ENCODE assay signal across 9 cellular contexts in genomic region chr14:21069388-21070082, GRCh38. TPM values are rescaled to one million over a fixed set of nuclear protein-coding genes. Genes with fewer than 3 reads are reported as not detected.
DNase-seq lines count a peak whose midpoint lies in the region; ATAC-seq and TF ChIP-seq lines count a peak whose summit lies in the region.
"Had no signal": no experiment of that assay in that cellular context is flagged by ENCODE, and none has a peak within 500 bp of the region (broad histone marks: within the 10 kb centered on the region; RNA-seq: fewer than 3 reads in every experiment).

No MANE protein-coding gene starts in this region.

- no peaks in the 10 kb centered on the region for H3K9me3 ChIP-seq in HEK293 (ENCODE audit: control insufficient read depth, insufficient read depth, low read depth, low read length)
- no peaks in the 10 kb centered on the region for H3K9me3 ChIP-seq in WERI-Rb-1 (ENCODE audit: severe bottlenecking)

- H3K27me3 Mint-ChIP-seq in natural killer cell treated with Interleukin-12 subunit alpha and Interleukin-12 subunit beta and Interleukin-15 and Interleukin-18, amount 100 ng/mL, for 72 hours = peaks cover 58 to 67% of the 10 kb centered on the region in 2 donors

- no peaks in the 10 kb centered on the region for H3K36me3 Mint-ChIP-seq in natural killer cell treated with Interleukin-12 subunit alpha and Interleukin-12 subunit beta and Interleukin-15 and Interleukin-18, amount 100 ng/mL, for 72 hours

- CTCF ChIA-PET in HEK293 (lab: Yijun Ruan, JAX) = interaction anchor here (0.6 to 5.0 kb wide), 12 partner anchors 13 to 135 kb away, joined by 3 to 131 read pairs (median 38); partner anchors contain the start of gene TMEM253

- peak overlapping the region; percentile 96 for H3K4me3 ChIP-seq in AG09309 (ENCODE audit: control insufficient read depth, low read depth, low read length)
- peak overlapping the region; percentile 79 for H3K4me3 ChIP-seq in HEK293 (ENCODE audit: low read depth, low read length)
- H3K4me3 ChIP-seq in WERI-Rb-1 (ENCODE audit: low read depth, low read length) = peak overlapping the region; percentile 74

- H3K4me1 Mint-ChIP-seq in natural killer cell treated with Interleukin-12 subunit alpha and Interleukin-12 subunit beta and Interleukin-15 and Interleukin-18, amount 100 ng/mL, for 72 hours (ENCODE audit: low read depth in 2 of 2) = peaks cover 25 to 36% of the 10 kb centered on the region in 2 donors

- ATAC-seq in natural killer cell treated with Interleukin-12 subunit alpha and Interleukin-12 subunit beta and Interleukin-15 and Interleukin-18, amount 100 ng/mL, for 72 hours = no peak
- ATAC-seq in GM19023 (IDR thresholded peaks at IDR 0.05; ENCODE audit: unreplicated experiment) = no peak

- TF ChIP-seq CTCF in AG09309 (IDR thresholded peaks at IDR 0.05; ENCODE audit: control insufficient read depth, insufficient read depth, low read depth, low read length, missing control alignments) (no peak), HEK293 (tag by site-specific recombination; IDR thresholded peaks at IDR 0.05) (no peak), WERI-Rb-1 (IDR thresholded peaks at IDR 0.05; ENCODE audit: low read depth, low read length) (no peak)

- H3K27ac ChIP-seq in HEK293 (ENCODE audit: extremely low read depth, low read depth, low read length) (peak overlapping the region; percentile 53; the same call in 1 of the 2 replicates), WERI-Rb-1 (peak overlapping the region; percentile 83)

- H3K4me3 Mint-ChIP-seq in natural killer cell treated with Interleukin-12 subunit alpha and Interleukin-12 subunit beta and Interleukin-15 and Interleukin-18, amount 100 ng/mL, for 72 hours = peak overlapping the region; percentile 70

- POLR2A ChIA-PET in HEK293 (lab: Yijun Ruan, JAX) = interaction anchor here (1.3 to 3.7 kb wide), 5 partner anchors 17 to 35 kb away, joined by 3 to 71 read pairs (median 18); partner anchors contain the start of gene ZNF219

- DNase-seq in AG09309 (ENCODE audit: low read depth) = no peak
- peak; percentile 35 for DNase-seq in WERI-Rb-1
- DNase-seq in fibroblast of peridontal ligament (ENCODE audit: extremely low read depth) = peak; percentile 40
- DNase-seq in natural killer cell treated with Interleukin-12 subunit alpha and Interleukin-12 subunit beta and Interleukin-15 and Interleukin-18, amount 100 ng/mL, for 72 hours (ENCODE audit: low spot score) = peak; percentile 50
- DNase-seq in SW 1271 (lab: John Stamatoyannopoulos, UW) = no peak
- no peak for DNase-seq in NCI-H128 (lab: John Stamatoyannopoulos, UW; ENCODE audit: unreplicated experiment)

- H3K36me3 ChIP-seq in HEK293 (ENCODE audit: control insufficient read depth in 2 of 2, insufficient read depth in 1 of 2, low read length in 2 of 2) = peaks cover 0 to 17% of the 10 kb centered on the region in 2 experiments; a peak in 1 of 3 replicates
- peaks cover 11% of the 10 kb centered on the region for H3K36me3 ChIP-seq in WERI-Rb-1

- H3K27ac Mint-ChIP-seq in natural killer cell treated with Interleukin-12 subunit alpha and Interleukin-12 subunit beta and Interleukin-15 and Interleukin-18, amount 100 ng/mL, for 72 hours = no peak overlapping the region

- no peaks in the 10 kb centered on the region for H3K27me3 ChIP-seq in WERI-Rb-1 (ENCODE audit: insufficient read depth, low read depth, severe bottlenecking)

- peaks cover 16% of the 10 kb centered on the region for H3K4me1 ChIP-seq in HEK293 (ENCODE audit: control insufficient read depth, insufficient read depth, low read length)

- no peaks in the 10 kb centered on the region for H3K9me3 Mint-ChIP-seq in natural killer cell treated with Interleukin-12 subunit alpha and Interleukin-12 subunit beta and Interleukin-15 and Interleukin-18, amount 100 ng/mL, for 72 hours

TF ChIP-seq in HEK293, 187 proteins besides CTCF, POLR2A, EP300 and RAD21 (continues in another document):
- TF ChIP-seq REST (tag by site-specific recombination; IDR thresholded peaks at IDR 0.05) = no peak
- TF ChIP-seq PBX3 (CRISPR knock-in tag; IDR thresholded peaks at IDR 0.05) = no peak
- no peak for TF ChIP-seq ZNF324 (tag by site-specific recombination; IDR thresholded peaks at IDR 0.05)
- no peak for TF ChIP-seq ZNF843 (tag by site-specific recombination; IDR thresholded peaks at IDR 0.05)
- no peak for TF ChIP-seq ZNF514 (tag by site-specific recombination; IDR thresholded peaks at IDR 0.05)
- no peak for TF ChIP-seq ZNF23 (tag by site-specific recombination; IDR thresholded peaks at IDR 0.05; ENCODE audit: borderline replicate concordance)
- no peak for TF ChIP-seq ZFP3 (tag by site-specific recombination; IDR thresholded peaks at IDR 0.05; ENCODE audit: low read depth)
- peak; percentile 37 for TF ChIP-seq ZBTB17 (tag by site-specific recombination; IDR thresholded peaks at IDR 0.05)
- no peak for TF ChIP-seq ELK4 (IDR thresholded peaks at IDR 0.05; ENCODE audit: borderline replicate concordance, low read depth, low read length)
- no peak for TF ChIP-seq ZNF169 (tag by site-specific recombination; IDR thresholded peaks at IDR 0.05)
- no peak for TF ChIP-seq ZNF530 (tag by site-specific recombination; IDR thresholded peaks at IDR 0.05; ENCODE audit: low read depth)
- TF ChIP-seq ZIC2 (tag by site-specific recombination; IDR thresholded peaks at IDR 0.05) = peak; percentile 48
- no peak for TF ChIP-seq HOXA7 (CRISPR knock-in tag; IDR thresholded peaks at IDR 0.05; ENCODE audit: borderline replicate concordance)
- no peak for TF ChIP-seq ZNF747 (tag by site-specific recombination; IDR thresholded peaks at IDR 0.05)
- no peak for TF ChIP-seq ZSCAN4 (tag by site-specific recombination; IDR thresholded peaks at IDR 0.05)
- no peak for TF ChIP-seq ZNF610 (tag by site-specific recombination; IDR thresholded peaks at IDR 0.05; ENCODE audit: borderline replicate concordance)
- TF ChIP-seq ZNF350 (tag by site-specific recombination; IDR thresholded peaks at IDR 0.05) = no peak

RNA-seq across cellular contexts. Expression of gene ARHGEF40, which starts 0.6 kb away (rescaled TPM):
- total RNA-seq in natural killer cell treated with Interleukin-12 subunit alpha and Interleukin-12 subunit beta and Interleukin-15 and Interleukin-18, amount 100 ng/mL, for 72 hours = under 1 TPM; 0.36 to 0.75 TPM

RNA-seq across cellular contexts. Expression of gene RNASE8, which starts 11.9 kb away (rescaled TPM):
- total RNA-seq in natural killer cell treated with Interleukin-12 subunit alpha and Interleukin-12 subunit beta and Interleukin-15 and Interleukin-18, amount 100 ng/mL, for 72 hours = not detected
- total RNA-seq: renal cortical epithelial cell had no signal

RNA-seq across cellular contexts. Expression of gene RNASE7, which starts 27.4 kb away (rescaled TPM):
- total RNA-seq in natural killer cell treated with Interleukin-12 subunit alpha and Interleukin-12 subunit beta and Interleukin-15 and Interleukin-18, amount 100 ng/mL, for 72 hours = not detected
- total RNA-seq: renal cortical epithelial cell had no signal

RNA-seq across cellular contexts. Expression of gene ZNF219, which starts 28.9 kb away (rescaled TPM):
- total RNA-seq in natural killer cell treated with Interleukin-12 subunit alpha and Interleukin-12 subunit beta and Interleukin-15 and Interleukin-18, amount 100 ng/mL, for 72 hours = 1 to 10 TPM; 4.5 to 9.5 TPM

RNA-seq across cellular contexts. Expression of gene TMEM253, which starts 31.3 kb away (rescaled TPM):
- not detected for total RNA-seq in natural killer cell treated with Interleukin-12 subunit alpha and Interleukin-12 subunit beta and Interleukin-15 and Interleukin-18, amount 100 ng/mL, for 72 hours

Comparison
In these comparisons a context has a peak if more than half of its experiments do, and no peak if none do; other contexts are left out.
1. DNase-seq: peak in WERI-Rb-1 (single experiment), fibroblast of peridontal ligament (single experiment) and natural killer cell treated with Interleukin-12 subunit alpha and Interleukin-12 subunit beta and Interleukin-15 and Interleukin-18, amount 100 ng/mL, for 72 hours (single experiment); none in AG09309 (single experiment), SW 1271 (0 of 2) and NCI-H128 (single experiment).
2. Peak in every context shown above with its lines, with median percentiles within 50 percentile points of each other: H3K4me3 ChIP-seq.